ENCODE assay signal across 17 cellular contexts in genomic region chr12:57027805-57028153, GRCh38. TPM values are rescaled to one million over a fixed set of nuclear protein-coding genes. Genes with fewer than 3 reads are reported as not detected.
DNase-seq lines count a peak whose midpoint lies in the region; ATAC-seq, FAIRE-seq and TF ChIP-seq lines count a peak whose summit lies in the region.
"Had no signal": no experiment of that assay in that cellular context is flagged by ENCODE, and none has a peak within 500 bp of the region (broad histone marks: within the 10 kb centered on the region; RNA-seq: fewer than 3 reads in every experiment).

No MANE protein-coding gene starts in this region.

- DNase-seq in stimulated activated CD4-positive, alpha-beta T cell treated with anti-CD3 and anti-CD28 coated beads, Interleukin-15, amount 100 ng/mL, for 24 hours: peak; percentile 42
- DNase-seq in stimulated activated CD4-positive, alpha-beta T cell treated with anti-CD3 and anti-CD28 coated beads, Interleukin-1b, Interleukin-23, amount 100 ng/mL, for 48 hours: no peak
- peak; percentile 41 for DNase-seq in NCI-H510A (lab: John Stamatoyannopoulos, UW)
- DNase-seq in K562 (ENCODE audit: extremely low read depth in 1 of 4, low spot score in 3 of 4): peak in 2 of 4 experiments; percentile 28 to 31
- DNase-seq in SK-N-DZ (ENCODE audit: low spot score): no peak
- DNase-seq in immature natural killer cell: no peak
- DNase-seq: activated CD8-positive, alpha-beta memory T cell treated with anti-CD3 and anti-CD28 coated beads, Interleukin-2, amount 50 U/mL, for 48 hours; DMS53; left lung; NCI-H2081; tibial artery had no signal

- H2AFZ ChIP-seq in K562 (ENCODE audit: low read depth, low read length): peak overlapping the region; percentile 86; the same call in 1 of the 2 replicates

- BruUV-seq in K562 (replicated peaks; lab: Mats Ljungman, UMichigan): no TSS peak

- H3K9me1 ChIP-seq in K562 (ENCODE audit: control insufficient read depth, insufficient read depth, low read length): no peaks in the 10 kb centered on the region

- in situ Hi-C loops in K562 (cut with MboI): no loop called here

- TF ChIP-seq POLR2A in K562 (conservative IDR thresholded peaks at IDR 0.05): no peak

- H3K79me2 ChIP-seq in K562 (ENCODE audit: control insufficient read depth, insufficient read depth, low read length): no peaks in the 10 kb centered on the region

- POLR2A ChIA-PET in K562 (lab: Yijun Ruan, JAX): interaction anchor here (0.6 to 3.4 kb wide), 9 partner anchors 8 to 54 kb away, joined by 3 to 9 read pairs (median 3); partner anchors contain the start of gene TAC3

- peaks cover 27% of the 10 kb centered on the region for H3K4me1 Mint-ChIP-seq in stimulated activated memory B cell treated with anti-CD40 and anti-IgM and Interleukin-4, amounts not matched to agents 10 μg/mL and 1 μg/mL and 100 μg/mL, for 72 hours
- peaks cover 8 to 12% of the 10 kb centered on the region in 2 donors for H3K4me1 Mint-ChIP-seq in immature natural killer cell

- intact Hi-C loops in K562 (cut with micrococcal nuclease): no loop called here

- TF ChIP-seq RAD21 in K562 (CRISPR knock-in tag; conservative IDR thresholded peaks at IDR 0.05 in 1 of 2, IDR thresholded peaks at IDR 0.05 in 1 of 2): no peak

- H3K27me3 ChIP-seq in K562 (ENCODE audit: control insufficient read depth in 2 of 2, insufficient read depth in 2 of 2, low read length in 2 of 2): no peaks in the 10 kb centered on the region
- H3K27me3 ChIP-seq: left lung had no signal

- H3K9me3 ChIP-seq in K562 (replicated peaks; ENCODE audit: control insufficient read depth, insufficient read depth, low read depth, low read length): no peaks in the 10 kb centered on the region
- H3K9me3 ChIP-seq: left lung, tibial artery had no signal

- peak overlapping the region in 1 of 2 experiments; percentile 29; a peak in 1 of 4 replicates for H3K9ac ChIP-seq in K562 (ENCODE audit: insufficient read depth in 1 of 2, low read depth in 2 of 2, low read length in 2 of 2)

- no peak for TF ChIP-seq EP300 in K562 (IDR thresholded peaks at IDR 0.05; ENCODE audit: low read length)

- no peaks in the 10 kb centered on the region for H4K20me1 ChIP-seq in K562 (replicated peaks; ENCODE audit: control insufficient read depth, insufficient read depth, low read length)

- H3K9me3 Mint-ChIP-seq in stimulated activated memory B cell treated with anti-CD40 and anti-IgM and Interleukin-4, amounts not matched to agents 10 μg/mL and 1 μg/mL and 100 μg/mL, for 72 hours: no peaks in the 10 kb centered on the region
- H3K9me3 Mint-ChIP-seq in immature natural killer cell: no peaks in the 10 kb centered on the region

- TF ChIP-seq CTCF in K562 (IDR thresholded peaks at IDR 0.05 in 2 of 3, conservative IDR thresholded peaks at IDR 0.05 in 1 of 3; ENCODE audit: insufficient read depth in 2 of 3, low read depth in 1 of 3, low read length in 3 of 3): no peak

- WGBS in K562 (ENCODE audit: insufficient coverage, low coverage, missing lambda C conversion rate): 31% methylated on average over 4 of the region's 5 CpGs

- no peak overlapping the region for H3K4me3 Mint-ChIP-seq in stimulated activated memory B cell treated with anti-CD40 and anti-IgM and Interleukin-4, amounts not matched to agents 10 μg/mL and 1 μg/mL and 100 μg/mL, for 72 hours
- no peak overlapping the region for H3K4me3 Mint-ChIP-seq in immature natural killer cell

- ATAC-seq in K562 (no peak), HG03521 (IDR thresholded peaks at IDR 0.05; ENCODE audit: unreplicated experiment) (no peak)
- ATAC-seq in stimulated activated memory B cell treated with anti-CD40 and anti-IgM and Interleukin-4, amounts not matched to agents 10 μg/mL and 1 μg/mL and 100 μg/mL, for 72 hours: no peak
- ATAC-seq: left lung had no signal

- FAIRE-seq in K562 (lab: Jason Lieb, UNC): no peak
- FAIRE-seq: endometrium had no signal

- no peak overlapping the region for H3K27ac ChIP-seq in K562 (ENCODE audit: extremely low read depth, low read depth, low read length)
- H3K27ac ChIP-seq: left lung, tibial artery, WERI-Rb-1 had no signal

- peaks cover 8% of the 10 kb centered on the region for H3K27me3 Mint-ChIP-seq in stimulated activated memory B cell treated with anti-CD40 and anti-IgM and Interleukin-4, amounts not matched to agents 10 μg/mL and 1 μg/mL and 100 μg/mL, for 72 hours
- H3K27me3 Mint-ChIP-seq in immature natural killer cell (ENCODE audit: low read depth in 3 of 3): peaks cover 0 to 7% (median 5%) of the 10 kb centered on the region in 3 donors

- H3K4me3 ChIP-seq in K562: no peak overlapping the region
- H3K4me3 ChIP-seq: left lung, tibial artery had no signal

- H3K4me2 ChIP-seq in K562 (ENCODE audit: insufficient read depth, low read length): no peak overlapping the region

- CTCF ChIA-PET in K562 (lab: Yijun Ruan, JAX; ENCODE audit: low intra/inter-chr PET ratio): no interaction called here

- peak overlapping the region; percentile 20 for H3K27ac Mint-ChIP-seq in stimulated activated memory B cell treated with anti-CD40 and anti-IgM and Interleukin-4, amounts not matched to agents 10 μg/mL and 1 μg/mL and 100 μg/mL, for 72 hours
- H3K27ac Mint-ChIP-seq in immature natural killer cell: no peak overlapping the region

- H3K36me3 Mint-ChIP-seq in stimulated activated memory B cell treated with anti-CD40 and anti-IgM and Interleukin-4, amounts not matched to agents 10 μg/mL and 1 μg/mL and 100 μg/mL, for 72 hours: no peaks in the 10 kb centered on the region
- H3K36me3 Mint-ChIP-seq in immature natural killer cell: no peaks in the 10 kb centered on the region

- no peaks in the 10 kb centered on the region for H3K36me3 ChIP-seq in K562 (ENCODE audit: control insufficient read depth, insufficient read depth, low read length)
- H3K36me3 ChIP-seq: left lung, tibial artery, WERI-Rb-1 had no signal

- H3K4me1 ChIP-seq in K562 (replicated peaks in 1 of 2; ENCODE audit: control insufficient read depth in 2 of 2, insufficient read depth in 2 of 2, low read length in 2 of 2): peaks cover 15 to 25% of the 10 kb centered on the region in 2 experiments
- H3K4me1 ChIP-seq: tibial artery had no signal

RNA-seq across cellular contexts. Expression of gene TAC3, which starts 11.4 kb away (rescaled TPM):
- 0.92 and 1.2 TPM in 2 replicates for total RNA-seq in K562 (2011; cell fraction: chromatin; rRNA removed; ENCODE audit: low replicate concordance)
- 1.3 and 2.3 TPM in 2 replicates for total RNA-seq in K562 (2011; cell fraction: nucleolus; rRNA removed)
- total RNA-seq in K562 (2011; cell fraction: nucleoplasm; rRNA removed): 1.8 and 2.0 TPM in 2 replicates
- total RNA-seq in K562 (2014; rRNA removed) (0.64 and 1.9 TPM in 2 replicates), K562 (2014; rRNA removed; fragmentation: Illumina TruSeq; extraction: Trizol) (0.76 and 1.1 TPM in 2 replicates), K562 (2015; rRNA removed; fragmentation: Illumina TruSeq; extraction: Trizol) (1.4 and 1.8 TPM in 2 replicates), K562 (2021) (0.29 and 1.7 TPM in 2 replicates)
- polyA plus RNA-seq in K562 (2011; rRNA removed) (0.87 and 2.8 TPM in 2 replicates), K562 (2014; fragmentation: Illumina TruSeq; extraction: Trizol) (2.0 and 2.7 TPM in 2 replicates), K562 (2014; fragmentation: Nextera tagmentation; extraction: Ambion mirVana) (1 to 10 TPM; 2.4 to 2.6 TPM), K562 (2014; rRNA removed) (1.2 and 1.6 TPM in 2 replicates), immature natural killer cell (not detected)
- 1.5 and 3.6 TPM in 2 replicates for polyA plus RNA-seq in K562 (2011; cell fraction: cytosol; rRNA removed)
- polyA plus RNA-seq in K562 (2011; cell fraction: nucleus; rRNA removed): 0.38 and 0.98 TPM in 2 replicates
- 2.9 and 3.1 TPM in 2 replicates for polyA plus RNA-seq in K562 (2012)
- polyA minus RNA-seq in K562 (2011; rRNA and poly(A)+ RNA removed): 0.39 and 1.1 TPM in 2 replicates
- polyA minus RNA-seq in K562 (2011; cell fraction: cytosol; rRNA and poly(A)+ RNA removed): 0.95 TPM in 1 of 2 replicates, not detected in the other
- polyA minus RNA-seq in K562 (2011; cell fraction: nucleus; rRNA and poly(A)+ RNA removed): not detected in 2 replicates
- polyA plus RNA-seq in SK-N-DZ (2014; cell fraction: cytosol; rRNA removed): 22.2 and 24.3 TPM in 2 replicates
- 7.5 and 10.3 TPM in 2 replicates for polyA plus RNA-seq in SK-N-DZ (2014; cell fraction: nucleus; rRNA removed)
- total RNA-seq: cerebellum, left lung, osteocyte had no signal

RNA-seq across cellular contexts. Expression of gene ZBTB39, which starts 21.4 kb away (rescaled TPM):
- 23.7 and 34.4 TPM in 2 replicates for total RNA-seq in K562 (2011; cell fraction: chromatin; rRNA removed; ENCODE audit: low replicate concordance)
- total RNA-seq in K562 (2011; cell fraction: nucleolus; rRNA removed): 21.3 and 23.3 TPM in 2 replicates
- 23.4 and 26.0 TPM in 2 replicates for total RNA-seq in K562 (2011; cell fraction: nucleoplasm; rRNA removed)
- total RNA-seq in K562 (2014; rRNA removed) (7.7 and 10.3 TPM in 2 replicates), K562 (2014; rRNA removed; fragmentation: Illumina TruSeq; extraction: Trizol) (8.6 and 9.3 TPM in 2 replicates), K562 (2015; rRNA removed; fragmentation: Illumina TruSeq; extraction: Trizol) (8.7 TPM in 2 replicates), K562 (2021) (11.5 and 13.3 TPM in 2 replicates)
- polyA plus RNA-seq in K562 (2011; rRNA removed) (9.6 and 10.4 TPM in 2 replicates), K562 (2014; fragmentation: Illumina TruSeq; extraction: Trizol) (10.9 and 11.6 TPM in 2 replicates), K562 (2014; fragmentation: Nextera tagmentation; extraction: Ambion mirVana) (1 to 10 TPM; 3.3 to 3.4 TPM), K562 (2014; rRNA removed) (8.2 and 8.6 TPM in 2 replicates), immature natural killer cell (1 to 10 TPM in 2 of 3 donors, not detected in 1; 1.1 to 2.6 TPM)
- 8.7 and 11.6 TPM in 2 replicates for polyA plus RNA-seq in K562 (2011; cell fraction: cytosol; rRNA removed)
- polyA plus RNA-seq in K562 (2011; cell fraction: nucleus; rRNA removed): 13.1 and 14.4 TPM in 2 replicates
- 7.2 and 7.5 TPM in 2 replicates for polyA plus RNA-seq in K562 (2012)
- polyA minus RNA-seq in K562 (2011; rRNA and poly(A)+ RNA removed): 14.8 and 17.1 TPM in 2 replicates
- 8.0 and 9.3 TPM in 2 replicates for polyA minus RNA-seq in K562 (2011; cell fraction: cytosol; rRNA and poly(A)+ RNA removed)
- 13.3 and 21.2 TPM in 2 replicates for polyA minus RNA-seq in K562 (2011; cell fraction: nucleus; rRNA and poly(A)+ RNA removed)
- polyA plus RNA-seq in SK-N-DZ (2014; cell fraction: cytosol; rRNA removed): 13.9 and 19.2 TPM in 2 replicates
- 11.6 and 15.3 TPM in 2 replicates for polyA plus RNA-seq in SK-N-DZ (2014; cell fraction: nucleus; rRNA removed)

RNA-seq across cellular contexts. Expression of gene MYO1A, which starts 22.1 kb away (rescaled TPM):
- total RNA-seq in K562 (2011; cell fraction: chromatin; rRNA removed; ENCODE audit: low replicate concordance): 0.35 and 1.0 TPM in 2 replicates
- total RNA-seq in K562 (2011; cell fraction: nucleolus; rRNA removed): 0.79 and 1.5 TPM in 2 replicates
- 0.51 and 0.99 TPM in 2 replicates for total RNA-seq in K562 (2011; cell fraction: nucleoplasm; rRNA removed)
- 0.08 and 0.09 TPM in 2 replicates for total RNA-seq in K562 (2014; rRNA removed)
- 0.06 and 0.29 TPM in 2 replicates for total RNA-seq in K562 (2014; rRNA removed; fragmentation: Illumina TruSeq; extraction: Trizol)
- 0.08 and 0.14 TPM in 2 replicates for total RNA-seq in K562 (2015; rRNA removed; fragmentation: Illumina TruSeq; extraction: Trizol)
- total RNA-seq in K562 (2021): 0.18 and 0.29 TPM in 2 replicates
- polyA plus RNA-seq in K562 (2011; rRNA removed): 0.14 and 0.18 TPM in 2 replicates
- 0.03 TPM in 1 of 2 replicates, not detected in the other for polyA plus RNA-seq in K562 (2011; cell fraction: cytosol; rRNA removed)
- polyA plus RNA-seq in K562 (2011; cell fraction: nucleus; rRNA removed): 0.23 and 0.91 TPM in 2 replicates
- 0.08 and 0.11 TPM in 2 replicates for polyA plus RNA-seq in K562 (2012)
- polyA plus RNA-seq in K562 (2014; fragmentation: Illumina TruSeq; extraction: Trizol): 0.03 and 0.54 TPM in 2 replicates
- polyA plus RNA-seq in K562 (2014; fragmentation: Nextera tagmentation; extraction: Ambion mirVana): not detected
- 0.08 and 0.20 TPM in 2 replicates for polyA plus RNA-seq in K562 (2014; rRNA removed)
- polyA minus RNA-seq in K562 (2011; rRNA and poly(A)+ RNA removed): 0.06 TPM in 1 of 2 replicates, not detected in the other
- polyA minus RNA-seq in K562 (2011; cell fraction: cytosol; rRNA and poly(A)+ RNA removed): not detected in 2 replicates
- polyA minus RNA-seq in K562 (2011; cell fraction: nucleus; rRNA and poly(A)+ RNA removed): 0.13 and 1.1 TPM in 2 replicates
- polyA plus RNA-seq in SK-N-DZ (2014; cell fraction: cytosol; rRNA removed): not detected in 2 replicates
- 0.22 TPM in 1 of 2 replicates, not detected in the other for polyA plus RNA-seq in SK-N-DZ (2014; cell fraction: nucleus; rRNA removed)
- polyA plus RNA-seq in immature natural killer cell: not detected
- total RNA-seq: osteocyte had no signal

RNA-seq across cellular contexts. Expression of gene NEMP1, which starts 50.8 kb away (rescaled TPM):
- total RNA-seq in K562 (2011; cell fraction: chromatin; rRNA removed; ENCODE audit: low replicate concordance): 49.5 and 114 TPM in 2 replicates
- total RNA-seq in K562 (2011; cell fraction: nucleolus; rRNA removed): 43.7 and 48.6 TPM in 2 replicates
- 111 and 176 TPM in 2 replicates for total RNA-seq in K562 (2011; cell fraction: nucleoplasm; rRNA removed)
- 28.5 and 31.3 TPM in 2 replicates for total RNA-seq in K562 (2014; rRNA removed)
- total RNA-seq in K562 (2014; rRNA removed; fragmentation: Illumina TruSeq; extraction: Trizol): 44.5 and 51.5 TPM in 2 replicates
- total RNA-seq in K562 (2015; rRNA removed; fragmentation: Illumina TruSeq; extraction: Trizol): 37.7 and 40.9 TPM in 2 replicates
- 57.0 and 59.0 TPM in 2 replicates for total RNA-seq in K562 (2021)
- polyA plus RNA-seq in K562 (2011; rRNA removed): 69.7 and 82.2 TPM in 2 replicates
- 21.7 and 47.5 TPM in 2 replicates for polyA plus RNA-seq in K562 (2011; cell fraction: cytosol; rRNA removed)
- polyA plus RNA-seq in K562 (2011; cell fraction: nucleus; rRNA removed): 80.6 and 125 TPM in 2 replicates
- polyA plus RNA-seq in K562 (2012): 29.7 and 36.7 TPM in 2 replicates
- polyA plus RNA-seq in K562 (2014; fragmentation: Illumina TruSeq; extraction: Trizol): 45.7 and 51.5 TPM in 2 replicates
- polyA plus RNA-seq in K562 (2014; fragmentation: Nextera tagmentation; extraction: Ambion mirVana): 10 to 100 TPM in 1 of 2 experiments, 1 to 10 TPM in 1; 9.5 to 15.6 TPM
- 41.2 and 41.3 TPM in 2 replicates for polyA plus RNA-seq in K562 (2014; rRNA removed)
- 69.8 and 75.3 TPM in 2 replicates for polyA minus RNA-seq in K562 (2011; rRNA and poly(A)+ RNA removed)
- 21.9 and 24.2 TPM in 2 replicates for polyA minus RNA-seq in K562 (2011; cell fraction: cytosol; rRNA and poly(A)+ RNA removed)
- 20.1 and 35.0 TPM in 2 replicates for polyA minus RNA-seq in K562 (2011; cell fraction: nucleus; rRNA and poly(A)+ RNA removed)
- polyA plus RNA-seq in SK-N-DZ (2014; cell fraction: cytosol; rRNA removed): 48.5 and 61.1 TPM in 2 replicates
- polyA plus RNA-seq in SK-N-DZ (2014; cell fraction: nucleus; rRNA removed): 58.2 and 72.1 TPM in 2 replicates
- polyA plus RNA-seq in immature natural killer cell: 1 to 10 TPM; 1.6 to 4.1 (median 2.6) TPM

Comparison
In these comparisons a context has a peak if more than half of its experiments do, and no peak if none do; other contexts are left out.
1. DNase-seq: peak in stimulated activated CD4-positive, alpha-beta T cell treated with anti-CD3 and anti-CD28 coated beads, Interleukin-15, amount 100 ng/mL, for 24 hours (single experiment) and NCI-H510A (single experiment); none in stimulated activated CD4-positive, alpha-beta T cell treated with anti-CD3 and anti-CD28 coated beads, Interleukin-1b, Interleukin-23, amount 100 ng/mL, for 48 hours (single experiment), SK-N-DZ (single experiment) and immature natural killer cell (0 of 3).